ENCODE assay signal across 1 cellular context in genomic region chr10:123035467-123036086, GRCh38.
A peak's percentile ranks its signal among the peaks of the same experiment; 100 is the strongest.
TF ChIP-seq lines count a peak whose summit lies in the region.

No MANE protein-coding gene starts in this region.

TF ChIP-seq in HepG2, 621 proteins besides CTCF, POLR2A, EP300 and RAD21 (continued from another document and continues in another):
- TF ChIP-seq ARID5B (CRISPR knock-in tag; IDR thresholded peaks at IDR 0.05) (peak; percentile 74), PCBP1 (IDR thresholded peaks at IDR 0.05; ENCODE audit: borderline replicate concordance, low read depth, low read length) (no peak), SIN3A (IDR thresholded peaks at IDR 0.05; ENCODE audit: borderline replicate concordance, low read depth, low read length) (peak; percentile 45; the same call in 1 of the 2 replicates), ZBTB4 (CRISPR knock-in tag; IDR thresholded peaks at IDR 0.05; ENCODE audit: borderline replicate concordance) (no peak), FOXP4 (CRISPR knock-in tag; IDR thresholded peaks at IDR 0.05) (peak; percentile 72), RARA (CRISPR knock-in tag; IDR thresholded peaks at IDR 0.05) (peak; percentile 91), NCOA2 (CRISPR knock-in tag; IDR thresholded peaks at IDR 0.05) (peak; percentile 62), BCL6 (CRISPR knock-in tag; IDR thresholded peaks at IDR 0.05) (peak; percentile 52), ZNF142 (CRISPR knock-in tag; IDR thresholded peaks at IDR 0.05) (no peak), BORCS8-MEF2B (CRISPR knock-in tag; IDR thresholded peaks at IDR 0.05) (0 out of 2 replicates have a peak, but pooled peaks have one; percentile 30), ZNF557 (CRISPR knock-in tag; IDR thresholded peaks at IDR 0.05) (no peak), ZNF749 (CRISPR knock-in tag; IDR thresholded peaks at IDR 0.05; ENCODE audit: borderline replicate concordance) (no peak), SALL1 (CRISPR knock-in tag; IDR thresholded peaks at IDR 0.05) (peak; percentile 91), PAXIP1 (CRISPR knock-in tag; conservative IDR thresholded peaks at IDR 0.05) (peak; percentile 86), ZBTB10 (CRISPR knock-in tag; IDR thresholded peaks at IDR 0.05; ENCODE audit: borderline replicate concordance) (no peak), PHF21A (CRISPR knock-in tag; IDR thresholded peaks at IDR 0.05) (peak; percentile 48; the same call in 1 of the 2 replicates), FOXK2 (IDR thresholded peaks at IDR 0.05) (peak; percentile 46), E2F2 (CRISPR knock-in tag; IDR thresholded peaks at IDR 0.05; ENCODE audit: borderline replicate concordance) (no peak), TFAP4 (IDR thresholded peaks at IDR 0.05; ENCODE audit: borderline replicate concordance, low read depth) (peak; percentile 64; the same call in 1 of the 2 replicates), FOXO4 (CRISPR knock-in tag; conservative IDR thresholded peaks at IDR 0.05) (no peak), FOXJ3 (CRISPR knock-in tag; IDR thresholded peaks at IDR 0.05; ENCODE audit: borderline replicate concordance) (peak; percentile 55; the same call in 1 of the 2 replicates)
